In genomic region chr17:58565389-58566311, GRCh38 we compare ENCODE assay signal across 1 cellular context.
A peak's percentile ranks its signal among the peaks of the same experiment; 100 is the strongest.
TF ChIP-seq lines count a peak whose summit lies in the region.

No MANE protein-coding gene starts in this region.

TF ChIP-seq in K562, 482 proteins besides CTCF, POLR2A, EP300 and RAD21 (continued from another document):
- TF ChIP-seq PBX2 (CRISPR knock-in tag; IDR thresholded peaks at IDR 0.05; ENCODE audit: low read depth) (no peak), PBX2 (tag; conservative IDR thresholded peaks at IDR 0.05; ENCODE audit: low read depth) (no peak), BCOR (IDR thresholded peaks at IDR 0.05) (peak; percentile 47; the same call in 1 of the 2 replicates), ZNF668 (CRISPR knock-in tag; IDR thresholded peaks at IDR 0.05) (no peak), ZBTB11 (CRISPR knock-in tag; IDR thresholded peaks at IDR 0.05) (0 out of 6 replicates have a peak, but pooled peaks of 1 of the 3 experiments have one; percentile 27), MCM3 (IDR thresholded peaks at IDR 0.05) (no peak), ZBTB7A (IDR thresholded peaks at IDR 0.05; ENCODE audit: borderline replicate concordance, control insufficient read depth, low read depth, low read length) (no peak), ADNP (tag; IDR thresholded peaks at IDR 0.05) (0 out of 2 replicates have a peak, but pooled peaks have one; percentile 26), RBM25 (IDR thresholded peaks at IDR 0.05; ENCODE audit: low read depth, low read length, severe bottlenecking) (peak; percentile 79)
